In the genomic region with DNA sequence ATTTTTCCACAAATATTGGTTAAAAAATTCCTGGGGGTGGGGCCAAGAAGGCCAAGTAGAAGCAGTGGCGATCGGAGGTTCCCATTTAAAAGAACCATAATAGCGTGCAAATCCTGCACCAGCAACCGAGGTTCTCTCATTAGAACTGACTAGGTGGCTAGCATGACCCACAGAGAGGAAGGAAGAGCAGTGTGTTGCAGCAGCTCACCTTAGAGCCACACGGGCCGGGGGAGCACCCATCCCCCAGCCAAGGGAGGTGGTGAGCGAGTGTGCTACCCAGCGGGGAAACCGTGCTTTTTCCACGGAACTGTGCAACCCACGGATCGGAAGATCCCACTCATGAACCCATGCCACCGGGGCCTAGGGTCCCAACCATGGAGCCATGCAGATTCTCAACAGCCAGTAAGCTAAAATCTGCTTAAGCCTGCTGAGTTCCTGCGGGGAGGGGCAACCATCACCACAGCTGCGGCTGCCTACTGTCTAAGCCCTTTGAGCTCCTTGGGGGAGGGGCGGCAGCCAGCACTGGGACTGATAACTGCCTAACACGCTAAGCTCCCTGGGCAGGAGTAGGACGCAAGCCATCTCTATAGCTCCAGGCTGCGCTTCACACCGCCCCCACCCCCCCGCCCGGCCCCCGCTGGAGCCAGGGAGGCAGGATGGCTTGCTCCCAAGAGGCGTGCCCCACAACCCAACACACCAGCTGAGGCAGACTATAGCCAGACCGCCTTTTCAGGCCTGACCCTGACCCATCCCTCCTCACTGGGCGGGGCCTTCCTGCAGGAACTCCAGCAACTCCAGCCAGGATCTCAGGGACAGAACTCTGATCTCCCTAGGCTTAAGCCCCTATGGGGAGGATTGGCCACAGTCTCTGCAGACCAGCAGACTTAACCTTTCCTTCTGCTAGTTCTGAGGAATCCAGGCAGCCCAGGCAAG, we compare ENCODE assay signal across 17 cellular contexts. TPM values are rescaled to one million over a fixed set of nuclear protein-coding genes. Genes with fewer than 3 reads are reported as not detected.
DNase-seq lines count a peak whose midpoint lies in the region; ATAC-seq and TF ChIP-seq lines count a peak whose summit lies in the region.
"Had no signal": no experiment of that assay in that cellular context is flagged by ENCODE, and none has a peak within 500 bp of the region (broad histone marks: within the 10 kb centered on the region; RNA-seq: fewer than 3 reads in every experiment).

No MANE protein-coding gene starts in this region.

- H2BK20ac ChIP-seq in H9 (ENCODE audit: low read depth, low read length, poor library complexity, severe bottlenecking), result no peak overlapping the region

- no peak overlapping the region for H2AK5ac ChIP-seq in H9 (ENCODE audit: insufficient read length, low read length)

- H3K27ac Mint-ChIP-seq in H9 (peak overlapping the region in 1 of 3 experiments; percentile 31; a peak in 1 of 7 replicates), neural progenitor cell (no peak overlapping the region)
- H3K27ac Mint-ChIP-seq: effector memory CD8-positive, alpha-beta T cell; memory B cell had no signal

- H3K27ac ChIP-seq in H9 (ENCODE audit: insufficient read length, low read depth, low read length) (no peak overlapping the region), neural progenitor cell (no peak overlapping the region)
- H3K27ac ChIP-seq: BLaER1 treated with 17β-estradiol and CSF1 and Interleukin-3, amounts not matched to agents 10 nM and 100 nM; breast epithelium; uterus had no signal

- no peak overlapping the region for H3K56ac ChIP-seq in H9 (ENCODE audit: insufficient read length, low read depth, low read length)

- no peak overlapping the region for H3K18ac ChIP-seq in H9 (ENCODE audit: insufficient read length, low read depth, low read length)

- H3K4me3 Mint-ChIP-seq in H9, result peak overlapping the region; percentile 35 to 43; a peak in 4 of 5 replicates
- no peak overlapping the region for H3K4me3 Mint-ChIP-seq in neural progenitor cell
- H3K4me3 Mint-ChIP-seq: effector memory CD8-positive, alpha-beta T cell; memory B cell had no signal

- peak overlapping the region; percentile 6 for H3K4me3 ChIP-seq in fibroblast of villous mesenchyme (ENCODE audit: low read depth, low read length)
- no peak overlapping the region for H3K4me3 ChIP-seq in neural progenitor cell
- H3K4me3 ChIP-seq: BLaER1 treated with 17β-estradiol and CSF1 and Interleukin-3, amounts not matched to agents 10 nM and 100 nM; breast epithelium; uterus had no signal

- no peak for ATAC-seq in GM21786 (IDR thresholded peaks at IDR 0.05; ENCODE audit: unreplicated experiment)
- ATAC-seq: effector memory CD8-positive, alpha-beta T cell had no signal

- peaks cover 38% of the 10 kb centered on the region for H3F3A ChIP-seq in neural progenitor cell (ENCODE audit: low read depth)

- H4K8ac ChIP-seq in H9 (replicated peaks; ENCODE audit: insufficient read length, low read depth, low read length), result no peak overlapping the region

- H2BK120ac ChIP-seq in H9 (ENCODE audit: low read depth, low read length, poor library complexity, severe bottlenecking), result no peak overlapping the region

- no peaks in the 10 kb centered on the region for H3K36me3 ChIP-seq in neural progenitor cell
- H3K36me3 ChIP-seq: BLaER1 treated with 17β-estradiol and CSF1 and Interleukin-3, amounts not matched to agents 10 nM and 100 nM; breast epithelium; uterus had no signal

- H2AFZ ChIP-seq in H9 (ENCODE audit: low read length) (no peak overlapping the region), neural progenitor cell (replicated peaks) (no peak overlapping the region)

- H2BK12ac ChIP-seq in H9 (ENCODE audit: insufficient read length, low read depth, low read length), result no peak overlapping the region

- H3T11ph ChIP-seq in H9 (ENCODE audit: low read length), result no peak overlapping the region

- no peaks in the 10 kb centered on the region for H3K79me1 ChIP-seq in H9 (ENCODE audit: insufficient read depth, low read depth, low read length, poor library complexity, severe bottlenecking)

- DNase-seq in H9, result peak; percentile 87
- peak; percentile 77 for DNase-seq in NCI-H69 (lab: John Stamatoyannopoulos, UW)
- peak; percentile 70 for DNase-seq in fibroblast of villous mesenchyme (ENCODE audit: low read depth)
- peak; percentile 95 for DNase-seq in neural progenitor cell (ENCODE audit: low spot score)
- DNase-seq in stimulated activated naive CD4-positive, alpha-beta T cell treated with Interleukin-2 at 50 U/mL for 16 hours (lab: John Stamatoyannopoulos, UW), result no peak
- DNase-seq in DMS153 treated with DMSO at 0.1 percent for 48 hours (lab: John Stamatoyannopoulos, UW; ENCODE audit: unreplicated experiment), result no peak
- DNase-seq: activated CD8-positive, alpha-beta memory T cell treated with anti-CD3 and anti-CD28 coated beads, Interleukin-2, amount 50 U/mL, for 4 hours; activated naive CD4-positive, alpha-beta T cell treated with Interleukin-2 at 50 U/mL for 16 hours; effector memory CD8-positive, alpha-beta T cell; NCI-H1092; NCI-H345; SW 1271; uterus had no signal

- H3K14ac ChIP-seq in H9 (ENCODE audit: insufficient read depth, low read length), result no peak overlapping the region

- H3K4me2 ChIP-seq in H9 (ENCODE audit: insufficient read depth, insufficient read length, low read length) (peak overlapping the region; percentile 13), neural progenitor cell (peak overlapping the region; percentile 62)
- H3K4me2 ChIP-seq: BLaER1 treated with 17β-estradiol and CSF1 and Interleukin-3, amounts not matched to agents 10 nM and 100 nM had no signal

- no peak overlapping the region for H3K23ac ChIP-seq in H9 (ENCODE audit: insufficient read length, low read depth, low read length)

- H3K9ac ChIP-seq in H9 (ENCODE audit: extremely low read depth, insufficient read length, low read length) (no peak overlapping the region), neural progenitor cell (no peak overlapping the region)
- H3K9ac ChIP-seq: BLaER1 treated with 17β-estradiol and CSF1 and Interleukin-3, amounts not matched to agents 10 nM and 100 nM had no signal

- no peak overlapping the region for H4K91ac ChIP-seq in H9 (ENCODE audit: insufficient read length, low read depth, low read length)

- no peaks in the 10 kb centered on the region; a peak in 1 of 5 replicates for H3K9me3 Mint-ChIP-seq in H9
- H3K9me3 Mint-ChIP-seq in neural progenitor cell, result peaks cover 10% of the 10 kb centered on the region
- H3K9me3 Mint-ChIP-seq: effector memory CD8-positive, alpha-beta T cell; memory B cell had no signal

- H4K5ac ChIP-seq in H9 (ENCODE audit: insufficient read length, low read depth, low read length), result no peak overlapping the region

- H3K23me2 ChIP-seq in H9 (ENCODE audit: insufficient read length, low read depth, low read length, poor library complexity, severe bottlenecking), result no peaks in the 10 kb centered on the region

- no peak overlapping the region for H2BK5ac ChIP-seq in H9 (ENCODE audit: insufficient read length, low read length)

- H3K4me1 Mint-ChIP-seq in H9 (peaks cover 15 to 29% of the 10 kb centered on the region in 2 experiments), neural progenitor cell (peaks cover 23% of the 10 kb centered on the region)

- no peaks in the 10 kb centered on the region for H3K9me3 ChIP-seq in H9 (ENCODE audit: control insufficient read depth, low read depth, low read length)
- no peaks in the 10 kb centered on the region for H3K9me3 ChIP-seq in neural progenitor cell (ENCODE audit: low read depth)
- H3K9me3 ChIP-seq: BLaER1 treated with 17β-estradiol and CSF1 and Interleukin-3, amounts not matched to agents 10 nM and 100 nM; breast epithelium; uterus had no signal

- peaks cover 51% of the 10 kb centered on the region for H3K27me3 Mint-ChIP-seq in H9 (ENCODE audit: low read depth)
- H3K27me3 Mint-ChIP-seq in neural progenitor cell (ENCODE audit: insufficient read depth, low read depth), result peaks cover 21% of the 10 kb centered on the region

- H3K36me3 Mint-ChIP-seq in H9 (ENCODE audit: insufficient read depth in 1 of 3, low read depth in 3 of 3) (no peaks in the 10 kb centered on the region), neural progenitor cell (no peaks in the 10 kb centered on the region)
- H3K36me3 Mint-ChIP-seq: memory B cell had no signal

- TF ChIP-seq CTCF in H9 (conservative IDR thresholded peaks at IDR 0.05) (no peak), fibroblast of villous mesenchyme (IDR thresholded peaks at IDR 0.05; ENCODE audit: insufficient read depth, low read depth, low read length) (no peak), neural progenitor cell (IDR thresholded peaks at IDR 0.05) (no peak)

- H2BK15ac ChIP-seq in H9 (ENCODE audit: low read depth, low read length), result no peak overlapping the region

- no peaks in the 10 kb centered on the region for H3K79me2 ChIP-seq in H9 (ENCODE audit: insufficient read depth, low read length)
- no peaks in the 10 kb centered on the region for H3K79me2 ChIP-seq in neural progenitor cell (ENCODE audit: low read depth)

- WGBS in H9 (ENCODE audit: extremely low coverage, insufficient read length, low lambda C conversion rate), result no CpG with 5 or more reads among the region's 26 CpGs

- H3K4me1 ChIP-seq in H9 (ENCODE audit: insufficient read depth, low read length) (no peaks in the 10 kb centered on the region; the same call in 1 of the 2 replicates), neural progenitor cell (peaks cover 46% of the 10 kb centered on the region)
- H3K4me1 ChIP-seq: breast epithelium, uterus had no signal

- H4K20me1 ChIP-seq in H9 (ENCODE audit: control insufficient read depth, insufficient read depth, insufficient read length), result no peaks in the 10 kb centered on the region
- H4K20me1 ChIP-seq in neural progenitor cell (ENCODE audit: low read depth), result no peaks in the 10 kb centered on the region
- H4K20me1 ChIP-seq: BLaER1 treated with 17β-estradiol and CSF1 and Interleukin-3, amounts not matched to agents 10 nM and 100 nM had no signal

- no peak overlapping the region for H3K4ac ChIP-seq in H9 (ENCODE audit: low read depth, low read length)

- H3K27me3 ChIP-seq in H9 (ENCODE audit: insufficient read depth, low read length), result no peaks in the 10 kb centered on the region; the same call in 1 of the 2 replicates
- no peaks in the 10 kb centered on the region for H3K27me3 ChIP-seq in neural progenitor cell
- H3K27me3 ChIP-seq: BLaER1 treated with 17β-estradiol and CSF1 and Interleukin-3, amounts not matched to agents 10 nM and 100 nM; uterus had no signal

RNA-seq across cellular contexts. Expression of gene HTATIP2, which starts 20.9 kb away (rescaled TPM):
- total RNA-seq in H9 (2021) (32.8 and 33.6 TPM in 2 replicates), fibroblast of villous mesenchyme (36.3 and 44.8 TPM in 2 replicates), neural progenitor cell (ENCODE audit: low replicate concordance) (18.3 and 25.3 TPM in 2 replicates)

RNA-seq across cellular contexts. Expression of gene PRMT3, which starts 44.9 kb away (rescaled TPM):
- 22.0 and 22.6 TPM in 2 replicates for total RNA-seq in H9 (2021)
- total RNA-seq in fibroblast of villous mesenchyme, result 13.0 and 15.5 TPM in 2 replicates
- 30.7 and 39.6 TPM in 2 replicates for total RNA-seq in neural progenitor cell (ENCODE audit: low replicate concordance)

Comparison
In these comparisons a context has a peak if more than half of its experiments do, and no peak if none do; other contexts are left out.
1. DNase-seq: peak in H9 (single experiment), NCI-H69 (single experiment), fibroblast of villous mesenchyme (single experiment) and neural progenitor cell (single experiment); none in stimulated activated naive CD4-positive, alpha-beta T cell treated with Interleukin-2 at 50 U/mL for 16 hours (single experiment) and DMS153 treated with DMSO at 0.1 percent for 48 hours (single experiment).